ENCODE assay signal across 33 cellular contexts in the genomic region with DNA sequence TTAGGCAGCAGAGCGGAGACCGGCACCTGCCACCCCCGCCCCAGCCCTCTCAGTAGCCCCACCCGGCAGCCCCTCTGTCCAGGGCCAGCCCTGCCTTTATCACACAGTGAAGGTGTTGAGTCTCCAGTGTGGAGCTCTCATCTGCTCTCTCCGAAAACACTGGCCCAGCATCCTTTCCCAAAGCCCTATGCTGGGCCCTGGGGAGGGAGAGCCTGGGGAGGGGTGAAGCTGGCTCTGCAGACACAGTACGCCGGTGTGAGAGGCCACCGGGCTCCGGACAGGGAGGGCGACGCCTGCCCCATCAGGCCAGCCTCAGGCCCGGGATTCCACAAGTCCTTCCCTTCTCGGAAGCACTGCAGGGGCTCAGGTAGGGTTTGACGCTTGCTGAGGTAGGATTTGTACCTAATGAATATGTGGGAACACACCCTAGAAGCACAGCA.
"Had no signal": no experiment of that assay in that cellular context is flagged by ENCODE, and none has a peak within 500 bp of the region (broad histone marks: within the 10 kb centered on the region; RNA-seq: fewer than 3 reads in every experiment).

No MANE protein-coding gene starts in this region.

- H3K9me3 ChIP-seq: MG63, Peyer's patch, SK-N-SH had no signal

- H3K27me3 ChIP-seq: brain microvascular endothelial cell, MG63, Peyer's patch, SJSA1 had no signal

- DNase-seq: activated CD4-positive, alpha-beta memory T cell treated with anti-CD3 and anti-CD28 coated beads for 36 hours; activated CD4-positive, alpha-beta T cell treated with anti-CD3 and anti-CD28 coated beads for 4 hours; activated CD4-positive, alpha-beta T cell treated with anti-CD3 and anti-CD28 coated beads, Interleukin-2, amount 50 U/mL, for 1 hour; activated CD4-positive, CD25-positive, alpha-beta regulatory T cell treated with anti-CD3 and anti-CD28 coated beads, Interleukin-2, amount 50 U/mL, for 72 hours; activated effector memory CD4-positive, alpha-beta T cell treated with anti-CD3 and anti-CD28 coated beads, Interleukin-2, amount 50 U/mL, for 16 hours; activated naive CD4-positive, alpha-beta T cell; activated naive CD4-positive, alpha-beta T cell treated with anti-CD3 and anti-CD28 coated beads, Interleukin-2, amount 50 U/mL, for 16 hours; activated naive CD8-positive, alpha-beta T cell treated with anti-CD3 and anti-CD28 coated beads for 36 hours; activated T-cell treated with anti-CD3 and anti-CD28 coated beads, Interleukin-2, amount 50 U/mL, for 1 hour; activated T-cell treated with anti-CD3 and anti-CD28 coated beads, Interleukin-2, amount 50 U/mL, for 72 hours; amniotic stem cell; aorta; brain microvascular endothelial cell; Kasumi-1; KG1; MG63; NCI-H1048; NCI-H1105 treated with DMSO at 0.1 percent for 48 hours; NCI-H1436; NCI-H1694 treated with DMSO at 0.1 percent for 48 hours; NCI-H2029; NCI-H345; NCI-H524 treated with DMSO at 0.1 percent for 48 hours; NK-92 treated with Interleukin-12 subunit alpha and Interleukin-12 subunit beta, amount 100 ng/mL, for 24 hours; PC-3; Peyer's patch; RPMI8226; SHP77 treated with DMSO at 0.1 percent for 48 hours; SK-N-SH had no signal

- H3K4me2 ChIP-seq: SK-N-SH had no signal

- H3K36me3 Mint-ChIP-seq: activated CD4-positive, alpha-beta memory T cell treated with anti-CD3 and anti-CD28 coated beads for 36 hours had no signal

- H3K36me3 ChIP-seq: brain microvascular endothelial cell, MG63, Peyer's patch, SJSA1 had no signal

- H3K4me1 Mint-ChIP-seq: activated T-helper 17 cell treated with anti-CD3 and anti-CD28 coated beads, Interleukin-2, amount 50 U/mL, for 72 hours had no signal

- H3K4me3 ChIP-seq: MG63, Peyer's patch, SJSA1 had no signal

- H3K9ac ChIP-seq: SK-N-SH had no signal

- ATAC-seq: activated T-cell treated with anti-CD3 and anti-CD28 coated beads, Interleukin-2, amount 50 U/mL, for 72 hours; activated T-helper 17 cell treated with anti-CD3 and anti-CD28 coated beads, Interleukin-2, amount 50 U/mL, for 72 hours; PC-3 had no signal

- H3K4me3 Mint-ChIP-seq: activated CD4-positive, alpha-beta memory T cell treated with anti-CD3 and anti-CD28 coated beads for 36 hours; activated naive CD8-positive, alpha-beta T cell treated with anti-CD3 and anti-CD28 coated beads for 36 hours; activated T-cell treated with anti-CD3 and anti-CD28 coated beads, Interleukin-2, amount 50 U/mL, for 72 hours; activated T-helper 17 cell treated with anti-CD3 and anti-CD28 coated beads, Interleukin-2, amount 50 U/mL, for 72 hours; T-helper 1 cell treated with Interleukin-12 subunit alpha and Interleukin-12 subunit beta and Interleukin-4 antibody, amounts not matched to agents 30 μg/mL and 1 μg/mL, for 36 hours; T-helper 2 cell treated with Interferon-gamma antibody and Interleukin-4, amounts not matched to agents 5 μg/mL and 100 μg/mL, for 36 hours had no signal

- H3K9me3 Mint-ChIP-seq: activated CD4-positive, alpha-beta memory T cell treated with anti-CD3 and anti-CD28 coated beads for 36 hours; activated T-helper 17 cell treated with anti-CD3 and anti-CD28 coated beads, Interleukin-2, amount 50 U/mL, for 72 hours; T-helper 1 cell treated with Interleukin-12 subunit alpha and Interleukin-12 subunit beta and Interleukin-4 antibody, amounts not matched to agents 30 μg/mL and 1 μg/mL, for 36 hours; T-helper 2 cell treated with Interferon-gamma antibody and Interleukin-4, amounts not matched to agents 5 μg/mL and 100 μg/mL, for 36 hours had no signal

- H3K27ac Mint-ChIP-seq: activated CD4-positive, alpha-beta memory T cell treated with anti-CD3 and anti-CD28 coated beads for 36 hours; activated naive CD8-positive, alpha-beta T cell treated with anti-CD3 and anti-CD28 coated beads for 36 hours; activated T-cell treated with anti-CD3 and anti-CD28 coated beads, Interleukin-2, amount 50 U/mL, for 72 hours; activated T-helper 17 cell treated with anti-CD3 and anti-CD28 coated beads, Interleukin-2, amount 50 U/mL, for 72 hours; T-helper 1 cell treated with Interleukin-12 subunit alpha and Interleukin-12 subunit beta and Interleukin-4 antibody, amounts not matched to agents 30 μg/mL and 1 μg/mL, for 36 hours; T-helper 2 cell treated with Interferon-gamma antibody and Interleukin-4, amounts not matched to agents 5 μg/mL and 100 μg/mL, for 36 hours had no signal

- H3K4me1 ChIP-seq: SJSA1 had no signal

- H3K27ac ChIP-seq: brain microvascular endothelial cell, Peyer's patch, SJSA1 had no signal
